ENCODE assay signal across 21 cellular contexts in the genomic region with DNA sequence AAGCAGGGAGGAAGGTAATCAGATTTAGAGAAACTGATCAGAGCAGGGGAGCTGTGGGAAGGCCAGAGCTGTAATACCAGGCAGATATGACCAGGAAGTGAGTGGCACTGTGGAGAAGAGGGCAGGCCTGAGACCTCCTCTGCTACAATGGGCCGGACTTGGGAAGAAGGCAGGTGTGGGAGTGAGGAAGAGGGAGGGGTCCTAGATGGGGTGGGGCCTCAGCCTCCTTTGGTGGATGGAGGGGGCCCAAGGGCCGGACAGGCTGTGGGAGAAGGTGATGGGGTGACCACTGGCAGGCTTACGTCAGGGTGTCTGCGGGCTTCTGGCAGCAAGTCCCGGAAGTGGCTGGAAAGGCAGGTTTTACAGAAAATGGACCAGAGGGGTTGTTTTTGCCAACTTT. TPM values are rescaled to one million over a fixed set of nuclear protein-coding genes. Genes with fewer than 3 reads are reported as not detected.
A peak's percentile ranks its signal among the peaks of the same experiment; 100 is the strongest.
DNase-seq lines count a peak whose midpoint lies in the region; ATAC-seq and TF ChIP-seq lines count a peak whose summit lies in the region.
"Had no signal": no experiment of that assay in that cellular context is flagged by ENCODE, and none has a peak within 500 bp of the region (broad histone marks: within the 10 kb centered on the region; RNA-seq: fewer than 3 reads in every experiment).

No MANE protein-coding gene starts in this region.

- no peak overlapping the region for H4K91ac ChIP-seq in trophoblast cell (ENCODE audit: low read depth, low read length)

- no CpG with 5 or more reads among the region's 5 CpGs for WGBS in trophoblast cell (ENCODE audit: extremely low coverage, insufficient coverage, insufficient read length)

- TF ChIP-seq CTCF in mucosa of descending colon (IDR thresholded peaks at IDR 0.05): no peak
- no peak for TF ChIP-seq CTCF in upper lobe of right lung (IDR thresholded peaks at IDR 0.05)

- ATAC-seq in mucosa of descending colon (peak; percentile 25), upper lobe of right lung (no peak)
- ATAC-seq: SK-N-SH treated with all-trans-retinoic acid at 6 μM for 48 hours had no signal

- H3K36me3 ChIP-seq in mucosa of descending colon (ENCODE audit: low read depth) (no peaks in the 10 kb centered on the region), upper lobe of right lung (no peaks in the 10 kb centered on the region), trophoblast cell (ENCODE audit: control insufficient read depth in 1 of 2, insufficient read depth in 2 of 2, low read length in 2 of 2) (no peaks in the 10 kb centered on the region)
- H3K36me3 ChIP-seq: BE2C, Peyer's patch had no signal

- no peak overlapping the region for H3K4me2 ChIP-seq in trophoblast cell (ENCODE audit: low read length)
- H3K4me2 ChIP-seq: A549 had no signal

- H2BK12ac ChIP-seq in trophoblast cell (ENCODE audit: low read length): no peak overlapping the region

- no peak overlapping the region for H2BK120ac ChIP-seq in trophoblast cell (ENCODE audit: insufficient read depth, low read length, poor library complexity)

- no peak overlapping the region for H2BK5ac ChIP-seq in trophoblast cell (ENCODE audit: low read depth, low read length, poor library complexity)

- H4K8ac ChIP-seq in trophoblast cell (ENCODE audit: low read depth, low read length): no peak overlapping the region

- no peak overlapping the region for H2AK5ac ChIP-seq in trophoblast cell (ENCODE audit: low read length)

- no peak overlapping the region for H3K14ac ChIP-seq in trophoblast cell (ENCODE audit: low read length)

- H3K9ac ChIP-seq in trophoblast cell (ENCODE audit: low read length): no peak overlapping the region

- intact Hi-C loops in mucosa of descending colon (cut with DNase I, micrococcal nuclease) (no loop called here), upper lobe of right lung (cut with DNase I) (no loop called here)

- H3K79me2 ChIP-seq in trophoblast cell (ENCODE audit: control insufficient read depth, insufficient read depth, low read length, poor library complexity): no peaks in the 10 kb centered on the region

- no peak overlapping the region for H3K27ac ChIP-seq in upper lobe of right lung
- no peak overlapping the region for H3K27ac ChIP-seq in trophoblast cell (ENCODE audit: low read depth, low read length)
- H3K27ac ChIP-seq: A549, HL-60, Peyer's patch had no signal

- no peak overlapping the region for H3K18ac ChIP-seq in trophoblast cell (ENCODE audit: low read length)

- no peaks in the 10 kb centered on the region for H3K79me1 ChIP-seq in trophoblast cell (ENCODE audit: low read length)

- DNase-seq in DMS 273 treated with DMSO at 0.1 percent for 48 hours (lab: John Stamatoyannopoulos, UW) (peak; percentile 26), NCI-H82 treated with DMSO at 0.1 percent for 48 hours (lab: John Stamatoyannopoulos, UW; ENCODE audit: unreplicated experiment) (peak; percentile 65), mucosa of descending colon (no peak), upper lobe of right lung (peak; percentile 62), NCI-H774 (lab: John Stamatoyannopoulos, UW) (no peak), amniotic stem cell (lab: John Stamatoyannopoulos, UW) (no peak), trophoblast cell (no peak)
- DNase-seq: BE2C; CD4-positive, CD25-positive, alpha-beta regulatory T cell; H7; KG1; NCI-H1436; NCI-H187 treated with DMSO at 0.1 percent for 48 hours had no signal

- H3K23ac ChIP-seq in trophoblast cell (ENCODE audit: low read length): no peak overlapping the region

- H3K4me3 ChIP-seq in mucosa of descending colon: no peak overlapping the region
- H3K4me3 ChIP-seq in upper lobe of right lung: no peak overlapping the region
- H3K4me3 ChIP-seq in trophoblast cell (ENCODE audit: low read depth, low read length): no peak overlapping the region
- H3K4me3 ChIP-seq: A549, Peyer's patch had no signal

- H3K27me3 ChIP-seq in upper lobe of right lung (peaks cover 36% of the 10 kb centered on the region), trophoblast cell (ENCODE audit: insufficient read depth, low read length) (peaks cover 9% of the 10 kb centered on the region)
- H3K27me3 ChIP-seq: BE2C had no signal

- peaks cover 5% of the 10 kb centered on the region for H3K4me1 ChIP-seq in mucosa of descending colon (ENCODE audit: low read depth)
- H3K4me1 ChIP-seq in upper lobe of right lung: peaks cover 4% of the 10 kb centered on the region
- H3K4me1 ChIP-seq in trophoblast cell (ENCODE audit: control insufficient read depth in 1 of 2, insufficient read depth in 2 of 2, low read length in 2 of 2): peaks cover 0 to 2% of the 10 kb centered on the region in 2 experiments
- H3K4me1 ChIP-seq: BE2C had no signal

- H3K4ac ChIP-seq in trophoblast cell (ENCODE audit: low read depth, low read length): no peak overlapping the region

- H3K9me3 ChIP-seq in mucosa of descending colon: no peaks in the 10 kb centered on the region
- H3K9me3 ChIP-seq in upper lobe of right lung: no peaks in the 10 kb centered on the region
- no peaks in the 10 kb centered on the region for H3K9me3 ChIP-seq in trophoblast cell (ENCODE audit: insufficient read depth, low read depth, low read length)
- H3K9me3 ChIP-seq: A549, BE2C, Peyer's patch had no signal

- no peak overlapping the region for H2AFZ ChIP-seq in trophoblast cell (ENCODE audit: insufficient read depth, low read length, poor library complexity)

- no peak overlapping the region for H4K12ac ChIP-seq in trophoblast cell (ENCODE audit: low read depth, low read length)

RNA-seq across cellular contexts. Expression of a gene that starts 5.0 kb away (rescaled TPM):
- total RNA-seq in mucosa of descending colon: 1 to 10 TPM; 1.1 to 2.0 (median 1.1) TPM
- not detected for total RNA-seq in upper lobe of right lung
- polyA plus RNA-seq in trophoblast cell (2013): 0.83 and 1.4 TPM in 2 replicates
- total RNA-seq: CD4-positive, CD25-positive, alpha-beta regulatory T cell; G401; NCI-H460 had no signal
- polyA plus RNA-seq: CD4-positive, CD25-positive, alpha-beta regulatory T cell had no signal

RNA-seq across cellular contexts. Expression of a gene that starts 10.6 kb away (rescaled TPM):
- total RNA-seq in mucosa of descending colon (under 1 TPM; 0.38 to 0.51 (median 0.41) TPM), upper lobe of right lung (1.5 TPM)
- polyA plus RNA-seq in trophoblast cell (2013): 1.1 and 1.3 TPM in 2 replicates
- total RNA-seq: CD4-positive, CD25-positive, alpha-beta regulatory T cell; HT-29; OCI-LY7 had no signal
- polyA plus RNA-seq: CD4-positive, CD25-positive, alpha-beta regulatory T cell had no signal

RNA-seq across cellular contexts. Expression of a gene that starts 19.9 kb away (rescaled TPM):
- total RNA-seq in mucosa of descending colon (100 to 1,000 TPM; 426 to 995 (median 483) TPM), upper lobe of right lung (41.9 TPM)
- 172 and 195 TPM in 2 replicates for polyA plus RNA-seq in trophoblast cell (2013)
- total RNA-seq: CD4-positive, CD25-positive, alpha-beta regulatory T cell had no signal
- polyA plus RNA-seq: CD4-positive, CD25-positive, alpha-beta regulatory T cell had no signal

Comparison
In these comparisons a context has a peak if more than half of its experiments do, and no peak if none do; other contexts are left out.
1. DNase-seq: peak in DMS 273 treated with DMSO at 0.1 percent for 48 hours (single experiment), NCI-H82 treated with DMSO at 0.1 percent for 48 hours (single experiment) and upper lobe of right lung (single experiment); none in mucosa of descending colon (0 of 3), NCI-H774 (single experiment), amniotic stem cell (single experiment) and trophoblast cell (0 of 2).